1 cellular context compared by ENCODE assay signal in the genomic region with DNA sequence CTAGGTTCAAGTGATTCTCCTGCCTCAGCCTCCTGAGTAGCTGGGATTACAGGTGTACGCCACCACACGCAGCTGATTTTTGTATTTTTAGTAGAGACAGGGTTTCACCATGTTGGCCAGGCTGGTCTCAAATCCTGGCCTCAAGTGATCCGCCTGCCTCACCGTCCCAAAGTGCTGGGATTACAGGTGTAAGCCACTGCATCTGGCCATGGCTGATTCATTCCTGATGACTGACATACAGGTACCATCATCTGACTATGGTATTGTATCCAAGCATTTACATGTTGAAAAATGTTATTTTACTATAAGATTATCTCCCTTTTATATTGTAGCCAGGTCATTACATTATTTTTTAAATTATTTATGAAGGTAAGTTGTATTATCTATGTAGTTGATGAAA.
A peak's percentile ranks its signal among the peaks of the same experiment; 100 is the strongest.
DNase-seq lines count a peak whose midpoint lies in the region.
"Not testable (repeated sequence)": the region's sequence is repeated elsewhere in the genome, so short reads cannot be mapped to it uniquely, and the experiment has no call there.

No MANE protein-coding gene starts in this region.

- H4K8ac ChIP-seq in trophoblast cell (ENCODE audit: low read depth, low read length) = not testable (repeated sequence)

- H4K91ac ChIP-seq in trophoblast cell (ENCODE audit: low read depth, low read length) = not testable (repeated sequence)

- H3K27ac ChIP-seq in trophoblast cell (ENCODE audit: low read depth, low read length) = not testable (repeated sequence)

- not testable (repeated sequence) for H3K79me1 ChIP-seq in trophoblast cell (ENCODE audit: low read length)

- not testable (repeated sequence) for H3K4me2 ChIP-seq in trophoblast cell (ENCODE audit: low read length)

- peak; percentile 74 to 87 for DNase-seq in trophoblast cell

- H3K27me3 ChIP-seq in trophoblast cell (ENCODE audit: insufficient read depth, low read length) = not testable (repeated sequence)

- H3K79me2 ChIP-seq in trophoblast cell (ENCODE audit: control insufficient read depth, insufficient read depth, low read length, poor library complexity) = not testable (repeated sequence)

- H3K36me3 ChIP-seq in trophoblast cell (ENCODE audit: control insufficient read depth in 1 of 2, insufficient read depth in 2 of 2, low read length in 2 of 2) = not testable (repeated sequence)

- not testable (repeated sequence) for H3K9me3 ChIP-seq in trophoblast cell (ENCODE audit: insufficient read depth, low read depth, low read length)

- WGBS in trophoblast cell (ENCODE audit: extremely low coverage, insufficient coverage, insufficient read length) = no CpG with 5 or more reads among the region's 4 CpGs

- not testable (repeated sequence) for H4K12ac ChIP-seq in trophoblast cell (ENCODE audit: low read depth, low read length)

- H3K4ac ChIP-seq in trophoblast cell (ENCODE audit: low read depth, low read length) = not testable (repeated sequence)

- not testable (repeated sequence) for H2BK5ac ChIP-seq in trophoblast cell (ENCODE audit: low read depth, low read length, poor library complexity)

- not testable (repeated sequence) for H3K4me1 ChIP-seq in trophoblast cell (ENCODE audit: control insufficient read depth in 1 of 2, insufficient read depth in 2 of 2, low read length in 2 of 2)

- H3K18ac ChIP-seq in trophoblast cell (ENCODE audit: low read length) = not testable (repeated sequence)

- H3K9ac ChIP-seq in trophoblast cell (ENCODE audit: low read length) = not testable (repeated sequence)

- not testable (repeated sequence) for H2BK12ac ChIP-seq in trophoblast cell (ENCODE audit: low read length)

- H3K14ac ChIP-seq in trophoblast cell (ENCODE audit: low read length) = not testable (repeated sequence)

- not testable (repeated sequence) for H2AK5ac ChIP-seq in trophoblast cell (ENCODE audit: low read length)

- H2AFZ ChIP-seq in trophoblast cell (ENCODE audit: insufficient read depth, low read length, poor library complexity) = not testable (repeated sequence)

- not testable (repeated sequence) for H3K4me3 ChIP-seq in trophoblast cell (ENCODE audit: low read depth, low read length)

- not testable (repeated sequence) for H2BK120ac ChIP-seq in trophoblast cell (ENCODE audit: insufficient read depth, low read length, poor library complexity)

- not testable (repeated sequence) for H3K23ac ChIP-seq in trophoblast cell (ENCODE audit: low read length)
